3 cellular contexts compared by ENCODE assay signal in the genomic region with DNA sequence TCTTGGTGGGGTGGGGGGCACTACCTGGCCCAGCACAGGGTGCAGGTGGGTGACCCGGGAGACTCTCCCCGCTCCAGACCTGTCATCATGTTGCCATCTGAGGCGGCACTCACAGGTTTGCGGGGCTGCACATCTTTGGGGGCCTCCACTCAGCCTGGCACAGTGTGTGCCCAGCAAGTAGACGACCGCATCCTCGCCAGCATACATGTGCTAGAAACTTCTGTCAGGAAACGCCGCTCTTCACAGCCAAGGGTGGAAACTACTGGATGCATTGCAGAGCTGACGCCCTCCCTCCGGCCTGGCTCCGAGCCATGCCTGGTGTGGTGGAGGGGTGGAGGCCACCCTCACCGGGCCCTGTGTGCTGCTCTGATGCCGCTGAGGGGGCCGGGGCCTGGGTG. TPM values are rescaled to one million over a fixed set of nuclear protein-coding genes. Genes with fewer than 3 reads are reported as not detected.
"Had no signal": no experiment of that assay in that cellular context is flagged by ENCODE, and none has a peak within 500 bp of the region (broad histone marks: within the 10 kb centered on the region; RNA-seq: fewer than 3 reads in every experiment).

No MANE protein-coding gene starts in this region.

RNA-seq across cellular contexts. Expression of gene APOD, which starts 39.4 kb away (rescaled TPM):
- total RNA-seq: natural killer cell had no signal
- polyA plus RNA-seq: naive thymus-derived CD4-positive, alpha-beta T cell; neural cell had no signal
